Comparison of ENCODE assay signal across 8 cellular contexts in genomic region chr5:157731272-157732129, GRCh38. TPM values are rescaled to one million over a fixed set of nuclear protein-coding genes. Genes with fewer than 3 reads are reported as not detected.
DNase-seq lines count a peak whose midpoint lies in the region; ATAC-seq, FAIRE-seq and TF ChIP-seq lines count a peak whose summit lies in the region.

TSS of gene THG1L (plus strand) at chr5:157731420. CDS start at chr5:157731441, 21 bp downstream.

- H3F3A ChIP-seq in OCI-LY1 (ENCODE audit: insufficient read depth, low read length) = no peaks in the 10 kb centered on the region

- peak within 1 kb of the TSS; percentile 78 for H3K4me2 ChIP-seq in OCI-LY1 (ENCODE audit: low read length)

- H3K36me3 Mint-ChIP-seq in Calu3 (ENCODE audit: insufficient read depth, unreplicated experiment) (peaks cover 16% of the 10 kb centered on the region), mesothelial cell of epicardium (peaks cover 5% of the 10 kb centered on the region)

- no peaks in the 10 kb centered on the region for H3K9me2 ChIP-seq in OCI-LY1 (ENCODE audit: low read depth, low read length)

- TF ChIP-seq CTCF in Calu3 (IDR thresholded peaks at IDR 0.05; ENCODE audit: unreplicated experiment) = no peak
- TF ChIP-seq CTCF in OCI-LY1 (IDR thresholded peaks at IDR 0.05; ENCODE audit: low read length) = no peak
- no peak for TF ChIP-seq CTCF in mesothelial cell of epicardium (IDR thresholded peaks at IDR 0.05; ENCODE audit: unreplicated experiment)

- H3K79me2 ChIP-seq in OCI-LY1 (ENCODE audit: insufficient read depth, low read length) = no peaks in the 10 kb centered on the region

- peak; percentile 72 for FAIRE-seq in endometrium (lab: Jason Lieb, UNC)

- H3K9me3 Mint-ChIP-seq in Calu3 (ENCODE audit: low read depth, unreplicated experiment) = no peaks in the 10 kb centered on the region
- H3K9me3 Mint-ChIP-seq in mesothelial cell of epicardium = peaks cover 4% of the 10 kb centered on the region

- peak; percentile 91 for ATAC-seq in GM21447 (IDR thresholded peaks at IDR 0.05; ENCODE audit: unreplicated experiment)

- BruUV-seq in Calu3 (replicated peaks; lab: Mats Ljungman, UMichigan) = TSS peak; percentile 81

- H3K27me3 ChIP-seq in HUES64 (ENCODE audit: insufficient read depth, low read length) = no peaks in the 10 kb centered on the region
- no peaks in the 10 kb centered on the region for H3K27me3 ChIP-seq in OCI-LY1 (ENCODE audit: insufficient read depth, low read length)

- H3K4me3 Mint-ChIP-seq in Calu3 (ENCODE audit: low read depth, unreplicated experiment) = peak within 1 kb of the TSS; percentile 89
- peak within 1 kb of the TSS; percentile 93 for H3K4me3 Mint-ChIP-seq in mesothelial cell of epicardium

- CTCF ChIA-PET in Calu3 (lab: Charles Lee) = interaction anchor here (0.6 to 1.0 kb wide), 8 partner anchors 12 to 403 kb away, joined by 3 to 10 read pairs (median 4); partner anchors contain the start of gene LSM11

- WGBS in HUES64 = 4% methylated on average over 47 of the region's 47 CpGs

- H3K36me3 ChIP-seq in HUES64 (ENCODE audit: insufficient read depth, low read length) (peaks cover 32% of the 10 kb centered on the region), OCI-LY1 (ENCODE audit: insufficient read depth, low read length) (peaks cover 7% of the 10 kb centered on the region)

- intact Hi-C loops in Calu3 (cut with micrococcal nuclease; ENCODE audit: unreplicated experiment) = no loop called here

- DNase-seq in Calu3 (peak; percentile 99), mesothelial cell of epicardium (ENCODE audit: low spot score in 2 of 2, unreplicated experiment in 2 of 2) (peak; percentile 97 to 99)
- DNase-seq in activated CD8-positive, alpha-beta memory T cell treated with anti-CD3 and anti-CD28 coated beads, Interleukin-2, amount 50 U/mL, for 4 hours = peak; percentile 99
- peak; percentile 99 for DNase-seq in stimulated activated CD8-positive, alpha-beta memory T cell treated with anti-CD3 and anti-CD28 coated beads, Interleukin-15, amount 100 ng/mL, for 48 hours (ENCODE audit: low read depth in 2 of 2)

- H3K9me3 ChIP-seq in HUES64 (ENCODE audit: insufficient read depth, low read depth, low read length) = no peaks in the 10 kb centered on the region
- no peaks in the 10 kb centered on the region for H3K9me3 ChIP-seq in OCI-LY1 (ENCODE audit: low read length)

- H3K4me3 ChIP-seq in HUES64 (ENCODE audit: low read length) (peak within 1 kb of the TSS; percentile 75), OCI-LY1 (ENCODE audit: low read depth, low read length, poor library complexity, severe bottlenecking) (peak within 1 kb of the TSS; percentile 64)

- no peaks in the 10 kb centered on the region for H4K20me1 ChIP-seq in OCI-LY1 (ENCODE audit: insufficient read depth, low read length)

- H2AFZ ChIP-seq in OCI-LY1 (ENCODE audit: low read length) = peak within 1 kb of the TSS; percentile 71

- H3K27ac Mint-ChIP-seq in Calu3 (ENCODE audit: unreplicated experiment) (peak within 1 kb of the TSS; percentile 97), mesothelial cell of epicardium (peak within 1 kb of the TSS; percentile 99)

- H3K4me1 ChIP-seq in HUES64 (ENCODE audit: insufficient read depth, low read length) (0 out of 2 replicates have a peak, but pooled peaks cover 3% of the 10 kb centered on the region), OCI-LY1 (ENCODE audit: insufficient read depth, low read length, severe bottlenecking) (peaks cover 21% of the 10 kb centered on the region)

- H3K9ac ChIP-seq in HUES64 (ENCODE audit: low read depth, low read length) (peak within 1 kb of the TSS; percentile 83), OCI-LY1 (ENCODE audit: low read length) (peak within 1 kb of the TSS; percentile 68)

- H3K4me1 Mint-ChIP-seq in Calu3 (ENCODE audit: low read depth, unreplicated experiment) (peaks cover 9% of the 10 kb centered on the region), mesothelial cell of epicardium (peaks cover 8% of the 10 kb centered on the region)

- H3K27me3 Mint-ChIP-seq in Calu3 (ENCODE audit: unreplicated experiment) (no peaks in the 10 kb centered on the region), mesothelial cell of epicardium (ENCODE audit: low read depth) (no peaks in the 10 kb centered on the region)

- H3K27ac ChIP-seq in HUES64 (ENCODE audit: low read depth, low read length) (peak within 1 kb of the TSS; percentile 87), OCI-LY1 (ENCODE audit: low read depth, low read length, poor library complexity, severe bottlenecking) (peak within 1 kb of the TSS; percentile 67)

RNA-seq across cellular contexts. Expression of gene THG1L, which starts in this region (rescaled TPM):
- total RNA-seq in Calu3 (2022) (11.0 and 16.2 TPM in 2 replicates), mesothelial cell of epicardium (17.8 to 19.2 TPM (median 18.0 TPM) in 3 replicates)
- 10.8 TPM for polyA plus RNA-seq in HUES64 (2013, experiment 1 of 2)
- 10.6 TPM for polyA plus RNA-seq in HUES64 (2013, experiment 2 of 2)

Comparison
In these comparisons a context has a peak if more than half of its experiments do, and no peak if none do; other contexts are left out.
1. Peak in every context shown above with its lines: DNase-seq, ATAC-seq, H3K4me3 ChIP-seq and H3K27ac ChIP-seq.